In genomic region chr2:65420712-65421431, GRCh38 we compare ENCODE assay signal across 8 cellular contexts. TPM values are rescaled to one million over a fixed set of nuclear protein-coding genes. Genes with fewer than 3 reads are reported as not detected.
DNase-seq lines count a peak whose midpoint lies in the region; ATAC-seq lines count a peak whose summit lies in the region.

No MANE protein-coding gene starts in this region.

- H3K9me3 Mint-ChIP-seq in CD8-positive, alpha-beta memory T cell, result no peaks in the 10 kb centered on the region
- no peaks in the 10 kb centered on the region for H3K9me3 Mint-ChIP-seq in activated naive CD8-positive, alpha-beta T cell treated with anti-CD3 and anti-CD28 coated beads, Interleukin-2, amount 10 ng/mL, durations not matched to agents 7 days and 5 days

- H3K36me3 ChIP-seq in CD8-positive, alpha-beta memory T cell (ENCODE audit: insufficient read depth, low read length), result no peaks in the 10 kb centered on the region

- in situ Hi-C loops in KBM-7 (cut with MboI; ENCODE audit: low pct_unique_long_range_greater_than_20kb, low sequenced_read_pairs), result no loop called here

- H3K36me3 Mint-ChIP-seq in CD8-positive, alpha-beta memory T cell, result no peaks in the 10 kb centered on the region
- H3K36me3 Mint-ChIP-seq in activated naive CD8-positive, alpha-beta T cell treated with anti-CD3 and anti-CD28 coated beads, Interleukin-2, amount 10 ng/mL, durations not matched to agents 7 days and 5 days, result peaks cover 13% of the 10 kb centered on the region

- peaks cover 12% of the 10 kb centered on the region for H3K4me1 ChIP-seq in CD8-positive, alpha-beta memory T cell (ENCODE audit: insufficient read depth, low read length)

- H3K4me1 Mint-ChIP-seq in CD8-positive, alpha-beta memory T cell, result peaks cover 24 to 33% (median 27%) of the 10 kb centered on the region in 3 donors
- H3K4me1 Mint-ChIP-seq in activated naive CD8-positive, alpha-beta T cell treated with anti-CD3 and anti-CD28 coated beads, Interleukin-2, amount 10 ng/mL, durations not matched to agents 7 days and 5 days, result peaks cover 28% of the 10 kb centered on the region

- CTCF ChIA-PET in CD8-positive, alpha-beta memory T cell (lab: Charles Lee), result interaction anchor here (1.3 kb wide), 1 partner anchor 16 kb away, joined by 3 read pairs; no protein-coding TSS in a partner anchor

- H3K4me3 ChIP-seq in CD8-positive, alpha-beta memory T cell (ENCODE audit: low read length), result no peak overlapping the region

- ATAC-seq in GM21390 (IDR thresholded peaks at IDR 0.05; ENCODE audit: unreplicated experiment) (peak; percentile 59), GM21528 (IDR thresholded peaks at IDR 0.05; ENCODE audit: low FRiP score, unreplicated experiment) (no peak)
- peak; percentile 50 for ATAC-seq in activated naive CD8-positive, alpha-beta T cell treated with anti-CD3 and anti-CD28 coated beads, Interleukin-2, amount 10 ng/mL, durations not matched to agents 7 days and 5 days (ENCODE audit: low read depth)

- H3K4me3 Mint-ChIP-seq in CD8-positive, alpha-beta memory T cell, result peak overlapping the region in 4 of 7 donors; percentile 5 to 62 (median 31)
- peak overlapping the region; percentile 64 for H3K4me3 Mint-ChIP-seq in activated naive CD8-positive, alpha-beta T cell treated with anti-CD3 and anti-CD28 coated beads, Interleukin-2, amount 10 ng/mL, durations not matched to agents 7 days and 5 days

- POLR2A ChIA-PET in CD8-positive, alpha-beta memory T cell (lab: Charles Lee), result no interaction called here
- POLR2A ChIA-PET in activated naive CD8-positive, alpha-beta T cell treated with anti-CD3 and anti-CD28 coated beads, Interleukin-2, amount 10 ng/mL, durations not matched to agents 7 days and 5 days (lab: Charles Lee), result interaction anchor here (0.6 to 1.2 kb wide), 3 partner anchors 10 to 292 kb away, joined by 3 to 4 read pairs (median 4); partner anchors contain the start of gene SPRED2

- no peak for DNase-seq in CD8-positive, alpha-beta memory T cell
- DNase-seq in KBM-7 (peak; percentile 85), lung microvascular endothelial cell (ENCODE audit: low read depth in 2 of 2) (peak; percentile 18 to 94), NCI-H1092 (lab: John Stamatoyannopoulos, UW) (no peak), DMS153 (lab: John Stamatoyannopoulos, UW) (no peak)
- DNase-seq in activated naive CD8-positive, alpha-beta T cell treated with anti-CD3 and anti-CD28 coated beads, Interleukin-2, amount 10 ng/mL, durations not matched to agents 7 days and 5 days, result no peak

- H3K27ac Mint-ChIP-seq in CD8-positive, alpha-beta memory T cell, result peak overlapping the region in 2 of 8 donors; percentile 15 to 64
- H3K27ac Mint-ChIP-seq in activated naive CD8-positive, alpha-beta T cell treated with anti-CD3 and anti-CD28 coated beads, Interleukin-2, amount 10 ng/mL, durations not matched to agents 7 days and 5 days, result peak overlapping the region; percentile 1

- H3K27me3 Mint-ChIP-seq in CD8-positive, alpha-beta memory T cell, result no peaks in the 10 kb centered on the region
- peaks cover 2% of the 10 kb centered on the region for H3K27me3 Mint-ChIP-seq in activated naive CD8-positive, alpha-beta T cell treated with anti-CD3 and anti-CD28 coated beads, Interleukin-2, amount 10 ng/mL, durations not matched to agents 7 days and 5 days

- H3K27ac ChIP-seq in CD8-positive, alpha-beta memory T cell (ENCODE audit: low read depth, low read length), result no peak overlapping the region

- H3K9me3 ChIP-seq in CD8-positive, alpha-beta memory T cell (ENCODE audit: low read length), result no peaks in the 10 kb centered on the region

- no peaks in the 10 kb centered on the region for H3K27me3 ChIP-seq in CD8-positive, alpha-beta memory T cell (ENCODE audit: insufficient read depth, low read length, poor library complexity, severe bottlenecking)

RNA-seq across cellular contexts. Expression of gene SPRED2, which starts 11.5 kb away (rescaled TPM):
- total RNA-seq in CD8-positive, alpha-beta memory T cell, result 1 to 10 TPM; 3.0 to 4.0 TPM
- polyA plus RNA-seq in CD8-positive, alpha-beta memory T cell, result 1.3 TPM
- total RNA-seq in activated naive CD8-positive, alpha-beta T cell treated with anti-CD3 and anti-CD28 coated beads, Interleukin-2, amount 10 ng/mL, durations not matched to agents 7 days and 5 days, result 1 to 10 TPM; 9.3 to 9.9 TPM
- 1.7 and 2.0 TPM in 2 replicates for total RNA-seq in lung microvascular endothelial cell

Comparison
In these comparisons a context has a peak if more than half of its experiments do, and no peak if none do; other contexts are left out.
1. DNase-seq: peak in KBM-7 (single experiment) and lung microvascular endothelial cell (2 of 2); none in CD8-positive, alpha-beta memory T cell (0 of 5), activated naive CD8-positive, alpha-beta T cell treated with anti-CD3 and anti-CD28 coated beads, Interleukin-2, amount 10 ng/mL, durations not matched to agents 7 days and 5 days (single experiment), NCI-H1092 (single experiment) and DMS153 (single experiment).